Comparison of ENCODE assay signal across 36 cellular contexts in genomic region chr20:939606-940005, GRCh38. TPM values are rescaled to one million over a fixed set of nuclear protein-coding genes. Genes with fewer than 3 reads are reported as not detected.
"Had no signal": no experiment of that assay in that cellular context is flagged by ENCODE, and none has a peak within 500 bp of the region (broad histone marks: within the 10 kb centered on the region; RNA-seq: fewer than 3 reads in every experiment).

No MANE protein-coding gene starts in this region.

- H3K9me3 ChIP-seq: left lung, lower lobe of right lung, neutrophil, stomach, testis, thyroid gland, transverse colon, upper lobe of left lung, vagina had no signal

- DNase-seq: hypothalamus; kidney glomerular epithelial cell; left cardiac atrium; left lung; lower lobe of right lung; mammary epithelial cell; mesenchymal stem cell; naive B cell; natural killer cell; nephron progenitor cell; occipital lobe; right cardiac atrium; stimulated activated CD4-positive, alpha-beta T cell treated with anti-CD3 and anti-CD28 coated beads, Interleukin-12 subunit alpha, Interleukin-12 subunit beta, amount 100 ng/mL, for 4 hours; stimulated activated CD4-positive, alpha-beta T cell treated with anti-CD3 and anti-CD28 coated beads, Interleukin-15, amount 100 ng/mL, for 24 hours; stimulated activated CD4-positive, alpha-beta T cell treated with anti-CD3 and anti-CD28 coated beads, Interleukin-2, amount 100 ng/mL, for 24 hours; stimulated activated CD4-positive, alpha-beta T cell treated with anti-CD3 and anti-CD28 coated beads, Interleukin-4, amount 100 ng/mL, for 1 hour; stimulated activated naive B cell treated with anti-CD40 and anti-IgM and Interleukin-4, amounts not matched to agents 10 μg/mL and 1 μg/mL and 100 μg/mL, for 72 hours; stimulated activated naive CD8-positive, alpha-beta T cell treated with anti-CD3 and anti-CD28 coated beads, Interleukin-15, Interleukin-2, amounts not matched to agents 100 U/mL and 50 U/mL, for 24 hours; stomach; testis; thyroid gland; transverse colon; upper lobe of left lung had no signal

- H3K36me3 Mint-ChIP-seq: mesothelial cell of epicardium; naive B cell; natural killer cell; neural progenitor cell; stimulated activated naive B cell treated with anti-CD40 and anti-IgM and Interleukin-4, amounts not matched to agents 10 μg/mL and 1 μg/mL and 100 μg/mL, for 72 hours had no signal

- H3K27ac Mint-ChIP-seq: mesothelial cell of epicardium; naive B cell; natural killer cell; nephron progenitor cell; neural progenitor cell; progenitor cell of endocrine pancreas; stimulated activated naive B cell treated with anti-CD40 and anti-IgM and Interleukin-4, amounts not matched to agents 10 μg/mL and 1 μg/mL and 100 μg/mL, for 72 hours had no signal

- H3K4me1 ChIP-seq: left lung, lower lobe of right lung, parathyroid adenoma, stomach, testis, thyroid gland, transverse colon, upper lobe of left lung, vagina had no signal

- H3K27me3 ChIP-seq: neural progenitor cell, testis, thyroid gland, transverse colon, upper lobe of left lung, vagina had no signal

- H3K4me1 Mint-ChIP-seq: naive B cell; natural killer cell; neural progenitor cell; stimulated activated naive B cell treated with anti-CD40 and anti-IgM and Interleukin-4, amounts not matched to agents 10 μg/mL and 1 μg/mL and 100 μg/mL, for 72 hours had no signal

- H3K4me3 ChIP-seq: left lung, lower lobe of right lung, neural progenitor cell, skin epidermis, stomach, testis, thyroid gland, transverse colon, upper lobe of left lung, vagina had no signal

- ATAC-seq: left cardiac atrium; left lung; lower lobe of right lung; natural killer cell; right cardiac atrium; sciatic nerve; stimulated activated naive B cell treated with anti-CD40 and anti-IgM and Interleukin-4, amounts not matched to agents 10 μg/mL and 1 μg/mL and 100 μg/mL, for 72 hours; stimulated activated naive CD8-positive, alpha-beta T cell treated with anti-CD3 and anti-CD28 coated beads, Interleukin-15, Interleukin-2, amounts not matched to agents 100 U/mL and 50 U/mL, for 24 hours had no signal

- H3K27ac ChIP-seq: left lung, lower lobe of right lung, neural progenitor cell, neutrophil, parathyroid adenoma, skin epidermis, stomach, testis, thyroid gland, transverse colon, upper lobe of left lung, vagina had no signal

- H3K9me3 Mint-ChIP-seq: natural killer cell, nephron progenitor cell, neural progenitor cell had no signal

- H3K4me3 Mint-ChIP-seq: mesothelial cell of epicardium; naive B cell; natural killer cell; nephron progenitor cell; neural progenitor cell; stimulated activated naive B cell treated with anti-CD40 and anti-IgM and Interleukin-4, amounts not matched to agents 10 μg/mL and 1 μg/mL and 100 μg/mL, for 72 hours had no signal

- H3K36me3 ChIP-seq: left lung, lower lobe of right lung, neural progenitor cell, neutrophil, stomach, thyroid gland, transverse colon, upper lobe of left lung, vagina had no signal

RNA-seq across cellular contexts. Expression of gene ANGPT4, which starts 23.5 kb away (rescaled TPM):
- total RNA-seq: mononuclear cell, natural killer cell, occipital lobe, osteocyte, progenitor cell of endocrine pancreas, pulmonary artery endothelial cell, renal cortical epithelial cell had no signal
- polyA plus RNA-seq: keratinocyte had no signal
